1 cellular context compared by ENCODE assay signal in the genomic region with DNA sequence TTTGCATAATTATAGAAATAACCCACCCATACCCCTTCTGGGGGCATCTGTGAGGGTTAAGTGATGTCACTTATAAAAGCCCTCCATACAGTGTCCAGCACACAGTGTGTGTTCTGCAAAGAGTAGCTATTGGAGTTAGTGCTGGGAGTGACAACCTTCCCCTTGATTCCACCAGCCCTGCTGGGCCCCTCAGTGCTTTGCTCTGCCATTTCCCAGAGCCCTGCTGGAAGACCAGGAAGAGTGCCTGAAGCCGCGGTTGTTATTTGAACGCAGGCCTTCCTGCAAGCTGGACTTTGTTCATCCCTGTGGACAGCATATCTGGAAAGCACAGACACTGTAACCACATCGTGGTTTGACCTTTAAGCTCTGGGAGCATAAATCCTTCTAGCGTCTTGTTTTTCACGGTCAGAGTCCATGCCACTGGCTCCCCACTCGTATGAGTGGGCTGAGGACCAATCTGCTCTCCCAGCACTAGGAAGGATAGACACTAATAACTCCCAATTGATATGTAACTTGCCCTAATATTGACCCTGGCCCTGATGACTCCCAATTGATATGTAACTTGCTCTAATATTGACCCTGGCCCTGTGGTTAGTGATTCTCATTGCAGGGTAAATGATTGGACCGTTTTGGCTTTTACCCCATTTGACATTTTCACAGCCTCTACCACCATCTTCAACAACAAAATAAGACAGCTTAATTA.
A peak's percentile ranks its signal among the peaks of the same experiment; 100 is the strongest.
TF ChIP-seq lines count a peak whose summit lies in the region.

No MANE protein-coding gene starts in this region.

TF ChIP-seq in HepG2, 621 proteins besides CTCF, POLR2A, EP300 and RAD21 (continued from another document and continues in another):
- TF ChIP-seq, protein P1, sequence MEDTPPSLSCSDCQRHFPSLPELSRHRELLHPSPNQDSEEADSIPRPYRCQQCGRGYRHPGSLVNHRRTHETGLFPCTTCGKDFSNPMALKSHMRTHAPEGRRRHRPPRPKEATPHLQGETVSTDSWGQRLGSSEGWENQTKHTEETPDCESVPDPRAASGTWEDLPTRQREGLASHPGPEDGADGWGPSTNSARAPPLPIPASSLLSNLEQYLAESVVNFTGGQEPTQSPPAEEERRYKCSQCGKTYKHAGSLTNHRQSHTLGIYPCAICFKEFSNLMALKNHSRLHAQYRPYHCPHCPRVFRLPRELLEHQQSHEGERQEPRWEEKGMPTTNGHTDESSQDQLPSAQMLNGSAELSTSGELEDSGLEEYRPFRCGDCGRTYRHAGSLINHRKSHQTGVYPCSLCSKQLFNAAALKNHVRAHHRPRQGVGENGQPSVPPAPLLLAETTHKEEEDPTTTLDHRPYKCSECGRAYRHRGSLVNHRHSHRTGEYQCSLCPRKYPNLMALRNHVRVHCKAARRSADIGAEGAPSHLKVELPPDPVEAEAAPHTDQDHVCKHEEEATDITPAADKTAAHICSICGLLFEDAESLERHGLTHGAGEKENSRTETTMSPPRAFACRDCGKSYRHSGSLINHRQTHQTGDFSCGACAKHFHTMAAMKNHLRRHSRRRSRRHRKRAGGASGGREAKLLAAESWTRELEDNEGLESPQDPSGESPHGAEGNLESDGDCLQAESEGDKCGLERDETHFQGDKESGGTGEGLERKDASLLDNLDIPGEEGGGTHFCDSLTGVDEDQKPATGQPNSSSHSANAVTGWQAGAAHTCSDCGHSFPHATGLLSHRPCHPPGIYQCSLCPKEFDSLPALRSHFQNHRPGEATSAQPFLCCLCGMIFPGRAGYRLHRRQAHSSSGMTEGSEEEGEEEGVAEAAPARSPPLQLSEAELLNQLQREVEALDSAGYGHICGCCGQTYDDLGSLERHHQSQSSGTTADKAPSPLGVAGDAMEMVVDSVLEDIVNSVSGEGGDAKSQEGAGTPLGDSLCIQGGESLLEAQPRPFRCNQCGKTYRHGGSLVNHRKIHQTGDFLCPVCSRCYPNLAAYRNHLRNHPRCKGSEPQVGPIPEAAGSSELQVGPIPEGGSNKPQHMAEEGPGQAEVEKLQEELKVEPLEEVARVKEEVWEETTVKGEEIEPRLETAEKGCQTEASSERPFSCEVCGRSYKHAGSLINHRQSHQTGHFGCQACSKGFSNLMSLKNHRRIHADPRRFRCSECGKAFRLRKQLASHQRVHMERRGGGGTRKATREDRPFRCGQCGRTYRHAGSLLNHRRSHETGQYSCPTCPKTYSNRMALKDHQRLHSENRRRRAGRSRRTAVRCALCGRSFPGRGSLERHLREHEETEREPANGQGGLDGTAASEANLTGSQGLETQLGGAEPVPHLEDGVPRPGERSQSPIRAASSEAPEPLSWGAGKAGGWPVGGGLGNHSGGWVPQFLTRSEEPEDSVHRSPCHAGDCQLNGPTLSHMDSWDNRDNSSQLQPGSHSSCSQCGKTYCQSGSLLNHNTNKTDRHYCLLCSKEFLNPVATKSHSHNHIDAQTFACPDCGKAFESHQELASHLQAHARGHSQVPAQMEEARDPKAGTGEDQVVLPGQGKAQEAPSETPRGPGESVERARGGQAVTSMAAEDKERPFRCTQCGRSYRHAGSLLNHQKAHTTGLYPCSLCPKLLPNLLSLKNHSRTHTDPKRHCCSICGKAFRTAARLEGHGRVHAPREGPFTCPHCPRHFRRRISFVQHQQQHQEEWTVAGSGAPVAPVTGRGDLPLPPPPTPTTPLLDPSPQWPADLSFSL (CRISPR knock-in tag; IDR thresholded peaks at IDR 0.05) = no peak; the same call in 1 of the 2 replicates
- TF ChIP-seq RFXANK (CRISPR knock-in tag; IDR thresholded peaks at IDR 0.05) = 0 out of 2 replicates have a peak, but pooled peaks have one; percentile 29
- no peak for TF ChIP-seq PRPF4 (IDR thresholded peaks at IDR 0.05; ENCODE audit: low read depth, low read length, poor library complexity, severe bottlenecking)
- TF ChIP-seq ATAD3A (CRISPR knock-in tag; IDR thresholded peaks at IDR 0.05) = no peak
- TF ChIP-seq ZSCAN22 (CRISPR knock-in tag; IDR thresholded peaks at IDR 0.05) = no peak
- TF ChIP-seq ZNF292 (CRISPR knock-in tag; IDR thresholded peaks at IDR 0.05; ENCODE audit: borderline replicate concordance, low read depth) = peak; percentile 96; the same call in 1 of the 2 replicates
- peak; percentile 94 for TF ChIP-seq ZNF788 (CRISPR knock-in tag; IDR thresholded peaks at IDR 0.05; ENCODE audit: borderline replicate concordance)
- no peak for TF ChIP-seq ZNF737 (CRISPR knock-in tag; IDR thresholded peaks at IDR 0.05; ENCODE audit: borderline replicate concordance)
- TF ChIP-seq ZNF746 (CRISPR knock-in tag; IDR thresholded peaks at IDR 0.05) = 0 out of 2 replicates have a peak, but pooled peaks have one; percentile 46
- no peak for TF ChIP-seq NFYB (CRISPR knock-in tag; IDR thresholded peaks at IDR 0.05)
- TF ChIP-seq SRSF1 (optimal IDR thresholded peaks at IDR 0.05; ENCODE audit: low read depth, low read length) = no peak
- TF ChIP-seq, protein P2, sequence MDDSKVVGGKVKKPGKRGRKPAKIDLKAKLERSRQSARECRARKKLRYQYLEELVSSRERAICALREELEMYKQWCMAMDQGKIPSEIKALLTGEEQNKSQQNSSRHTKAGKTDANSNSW (CRISPR knock-in tag; IDR thresholded peaks at IDR 0.05; ENCODE audit: borderline replicate concordance) = no peak
- peak; percentile 80 for TF ChIP-seq MEIS2 (CRISPR knock-in tag; IDR thresholded peaks at IDR 0.05)
- no peak; the same call in 1 of the 2 replicates for TF ChIP-seq ARID2 (CRISPR knock-in tag; IDR thresholded peaks at IDR 0.05; ENCODE audit: borderline replicate concordance)
- TF ChIP-seq, protein P3, sequence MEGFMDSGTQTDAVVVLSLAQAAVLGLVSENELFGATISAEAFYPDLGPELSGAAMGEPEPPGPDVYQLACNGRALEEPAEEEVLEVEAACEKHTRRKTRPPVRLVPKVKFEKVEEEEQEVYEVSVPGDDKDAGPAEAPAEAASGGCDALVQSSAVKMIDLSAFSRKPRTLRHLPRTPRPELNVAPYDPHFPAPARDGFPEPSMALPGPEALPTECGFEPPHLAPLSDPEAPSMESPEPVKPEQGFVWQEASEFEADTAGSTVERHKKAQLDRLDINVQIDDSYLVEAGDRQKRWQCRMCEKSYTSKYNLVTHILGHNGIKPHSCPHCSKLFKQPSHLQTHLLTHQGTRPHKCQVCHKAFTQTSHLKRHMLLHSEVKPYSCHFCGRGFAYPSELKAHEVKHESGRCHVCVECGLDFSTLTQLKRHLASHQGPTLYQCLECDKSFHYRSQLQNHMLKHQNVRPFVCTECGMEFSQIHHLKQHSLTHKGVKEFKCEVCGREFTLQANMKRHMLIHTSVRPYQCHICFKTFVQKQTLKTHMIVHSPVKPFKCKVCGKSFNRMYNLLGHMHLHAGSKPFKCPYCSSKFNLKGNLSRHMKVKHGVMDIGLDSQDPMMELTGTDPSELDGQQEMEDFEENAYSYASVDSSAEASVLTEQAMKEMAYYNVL (CRISPR knock-in tag; IDR thresholded peaks at IDR 0.05; ENCODE audit: borderline replicate concordance) = 0 out of 2 replicates have a peak, but pooled peaks have one; percentile 78
- TF ChIP-seq PHF5A (CRISPR knock-in tag; IDR thresholded peaks at IDR 0.05; ENCODE audit: low read depth, unreplicated experiment) = peak; percentile 72
- TF ChIP-seq, protein P4, sequence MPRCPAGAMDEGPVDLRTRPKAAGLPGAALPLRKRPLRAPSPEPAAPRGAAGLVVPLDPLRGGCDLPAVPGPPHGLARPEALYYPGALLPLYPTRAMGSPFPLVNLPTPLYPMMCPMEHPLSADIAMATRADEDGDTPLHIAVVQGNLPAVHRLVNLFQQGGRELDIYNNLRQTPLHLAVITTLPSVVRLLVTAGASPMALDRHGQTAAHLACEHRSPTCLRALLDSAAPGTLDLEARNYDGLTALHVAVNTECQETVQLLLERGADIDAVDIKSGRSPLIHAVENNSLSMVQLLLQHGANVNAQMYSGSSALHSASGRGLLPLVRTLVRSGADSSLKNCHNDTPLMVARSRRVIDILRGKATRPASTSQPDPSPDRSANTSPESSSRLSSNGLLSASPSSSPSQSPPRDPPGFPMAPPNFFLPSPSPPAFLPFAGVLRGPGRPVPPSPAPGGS (CRISPR knock-in tag; IDR thresholded peaks at IDR 0.05) = no peak
- no peak for TF ChIP-seq MYNN (CRISPR knock-in tag; IDR thresholded peaks at IDR 0.05; ENCODE audit: low read depth)
- peak; percentile 91 for TF ChIP-seq ELF1 (CRISPR knock-in tag; IDR thresholded peaks at IDR 0.05)
- TF ChIP-seq, protein P5, sequence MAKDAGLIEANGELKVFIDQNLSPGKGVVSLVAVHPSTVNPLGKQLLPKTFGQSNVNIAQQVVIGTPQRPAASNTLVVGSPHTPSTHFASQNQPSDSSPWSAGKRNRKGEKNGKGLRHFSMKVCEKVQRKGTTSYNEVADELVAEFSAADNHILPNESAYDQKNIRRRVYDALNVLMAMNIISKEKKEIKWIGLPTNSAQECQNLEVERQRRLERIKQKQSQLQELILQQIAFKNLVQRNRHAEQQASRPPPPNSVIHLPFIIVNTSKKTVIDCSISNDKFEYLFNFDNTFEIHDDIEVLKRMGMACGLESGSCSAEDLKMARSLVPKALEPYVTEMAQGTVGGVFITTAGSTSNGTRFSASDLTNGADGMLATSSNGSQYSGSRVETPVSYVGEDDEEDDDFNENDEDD (CRISPR knock-in tag; IDR thresholded peaks at IDR 0.05; ENCODE audit: borderline replicate concordance) = peak; percentile 24; the same call in 1 of the 2 replicates
- peak; percentile 78 for TF ChIP-seq HHEX (CRISPR knock-in tag; IDR thresholded peaks at IDR 0.05)
- no peak for TF ChIP-seq SIN3A (IDR thresholded peaks at IDR 0.05; ENCODE audit: borderline replicate concordance, low read depth, low read length)
- TF ChIP-seq ZNF225 (CRISPR knock-in tag; IDR thresholded peaks at IDR 0.05) = no peak
- peak; percentile 54; the same call in 1 of the 2 replicates for TF ChIP-seq PPARG (CRISPR knock-in tag; conservative IDR thresholded peaks at IDR 0.05)
- TF ChIP-seq, protein P6, sequence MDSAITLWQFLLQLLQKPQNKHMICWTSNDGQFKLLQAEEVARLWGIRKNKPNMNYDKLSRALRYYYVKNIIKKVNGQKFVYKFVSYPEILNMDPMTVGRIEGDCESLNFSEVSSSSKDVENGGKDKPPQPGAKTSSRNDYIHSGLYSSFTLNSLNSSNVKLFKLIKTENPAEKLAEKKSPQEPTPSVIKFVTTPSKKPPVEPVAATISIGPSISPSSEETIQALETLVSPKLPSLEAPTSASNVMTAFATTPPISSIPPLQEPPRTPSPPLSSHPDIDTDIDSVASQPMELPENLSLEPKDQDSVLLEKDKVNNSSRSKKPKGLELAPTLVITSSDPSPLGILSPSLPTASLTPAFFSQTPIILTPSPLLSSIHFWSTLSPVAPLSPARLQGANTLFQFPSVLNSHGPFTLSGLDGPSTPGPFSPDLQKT (CRISPR knock-in tag; IDR thresholded peaks at IDR 0.05; ENCODE audit: borderline replicate concordance) = no peak
- TF ChIP-seq, protein P7, sequence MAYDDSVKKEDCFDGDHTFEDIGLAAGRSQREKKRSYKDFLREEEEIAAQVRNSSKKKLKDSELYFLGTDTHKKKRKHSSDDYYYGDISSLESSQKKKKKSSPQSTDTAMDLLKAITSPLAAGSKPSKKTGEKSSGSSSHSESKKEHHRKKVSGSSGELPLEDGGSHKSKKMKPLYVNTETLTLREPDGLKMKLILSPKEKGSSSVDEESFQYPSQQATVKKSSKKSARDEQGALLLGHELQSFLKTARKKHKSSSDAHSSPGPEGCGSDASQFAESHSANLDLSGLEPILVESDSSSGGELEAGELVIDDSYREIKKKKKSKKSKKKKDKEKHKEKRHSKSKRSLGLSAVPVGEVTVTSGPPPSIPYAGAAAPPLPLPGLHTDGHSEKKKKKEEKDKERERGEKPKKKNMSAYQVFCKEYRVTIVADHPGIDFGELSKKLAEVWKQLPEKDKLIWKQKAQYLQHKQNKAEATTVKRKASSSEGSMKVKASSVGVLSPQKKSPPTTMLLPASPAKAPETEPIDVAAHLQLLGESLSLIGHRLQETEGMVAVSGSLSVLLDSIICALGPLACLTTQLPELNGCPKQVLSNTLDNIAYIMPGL (CRISPR knock-in tag; IDR thresholded peaks at IDR 0.05; ENCODE audit: borderline replicate concordance in 1 of 2, low read depth in 1 of 2) = peak; percentile 27 to 63; a peak in 2 of 4 replicates
- no peak for TF ChIP-seq PAX8 (CRISPR knock-in tag; IDR thresholded peaks at IDR 0.05; ENCODE audit: borderline replicate concordance)
- peak; percentile 56 for TF ChIP-seq ZNF556 (CRISPR knock-in tag; IDR thresholded peaks at IDR 0.05; ENCODE audit: borderline replicate concordance)
- TF ChIP-seq AGO1 (IDR thresholded peaks at IDR 0.05; ENCODE audit: low read depth, low read length, poor library complexity, severe bottlenecking) = no peak
- TF ChIP-seq, protein P8, sequence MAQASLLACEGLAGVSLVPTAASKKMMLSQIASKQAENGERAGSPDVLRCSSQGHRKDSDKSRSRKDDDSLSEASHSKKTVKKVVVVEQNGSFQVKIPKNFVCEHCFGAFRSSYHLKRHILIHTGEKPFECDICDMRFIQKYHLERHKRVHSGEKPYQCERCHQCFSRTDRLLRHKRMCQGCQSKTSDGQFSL (CRISPR knock-in tag; IDR thresholded peaks at IDR 0.05) = no peak
- TF ChIP-seq ZNF816 (CRISPR knock-in tag; IDR thresholded peaks at IDR 0.05; ENCODE audit: borderline replicate concordance) = 0 out of 2 replicates have a peak, but pooled peaks have one; percentile 77
- no peak for TF ChIP-seq ZNF235 (CRISPR knock-in tag; IDR thresholded peaks at IDR 0.05; ENCODE audit: borderline replicate concordance)
- no peak for TF ChIP-seq IKZF4 (CRISPR knock-in tag; IDR thresholded peaks at IDR 0.05; ENCODE audit: borderline replicate concordance, low read depth, not compliant biosample characterization)
- peak; percentile 45; the same call in 1 of the 2 replicates for TF ChIP-seq NFKB2 (CRISPR knock-in tag; IDR thresholded peaks at IDR 0.05; ENCODE audit: borderline replicate concordance)
- peak; percentile 68; the same call in 1 of the 2 replicates for TF ChIP-seq ZNF678 (CRISPR knock-in tag; IDR thresholded peaks at IDR 0.05)
- no peak; the same call in 1 of the 2 replicates for TF ChIP-seq ZNF256 (CRISPR knock-in tag; conservative IDR thresholded peaks at IDR 0.05)
- peak; percentile 81; the same call in 1 of the 2 replicates for TF ChIP-seq ZNF564 (CRISPR knock-in tag; IDR thresholded peaks at IDR 0.05)
- no peak for TF ChIP-seq PRMT3 (CRISPR knock-in tag; IDR thresholded peaks at IDR 0.05; ENCODE audit: borderline replicate concordance, low read depth)
- TF ChIP-seq ZNF792 (CRISPR knock-in tag; IDR thresholded peaks at IDR 0.05) = peak; percentile 95
- peak; percentile 90 for TF ChIP-seq CBFB (CRISPR knock-in tag; IDR thresholded peaks at IDR 0.05)
- TF ChIP-seq HNRNPK (IDR thresholded peaks at IDR 0.05; ENCODE audit: low read depth, low read length, poor library complexity, severe bottlenecking) = no peak
- TF ChIP-seq SP2 (CRISPR knock-in tag; IDR thresholded peaks at IDR 0.05) = no peak
